ENCODE assay signal across 1 cellular context in the genomic region with DNA sequence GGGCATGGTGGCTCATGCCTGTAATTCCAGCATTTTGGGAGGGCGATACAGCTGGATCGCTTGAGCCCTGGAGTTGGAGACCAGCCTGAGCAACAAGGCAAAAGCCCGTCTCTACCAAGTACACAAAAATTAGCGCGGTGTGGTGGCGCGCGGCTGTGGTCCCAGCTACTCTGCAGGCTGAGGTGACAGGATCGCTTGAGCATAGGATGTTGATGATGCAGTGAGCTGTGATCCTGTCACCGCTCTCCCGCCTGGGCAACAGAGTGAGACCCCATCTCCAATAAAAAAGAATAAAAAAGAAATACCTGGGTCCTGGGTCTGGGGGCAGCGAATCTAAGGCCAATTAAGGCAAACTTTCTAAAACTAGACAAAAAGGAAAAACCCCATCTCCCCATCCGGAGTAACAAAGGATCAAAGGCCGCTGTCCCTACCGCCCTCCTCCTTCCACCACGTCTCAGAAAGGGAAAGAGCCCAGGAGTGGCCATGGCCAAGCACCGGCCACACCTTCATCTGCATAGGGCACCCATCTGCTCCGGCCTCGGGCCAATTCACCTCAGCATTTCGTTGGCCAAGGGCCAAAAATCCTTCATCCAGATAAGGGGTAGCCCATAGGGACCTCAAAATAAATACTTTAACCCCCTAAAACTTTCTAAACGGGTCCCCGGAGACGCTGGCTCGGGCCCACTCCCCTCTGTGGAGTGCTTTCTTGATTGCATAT.
TF ChIP-seq lines count a peak whose summit lies in the region.

No MANE protein-coding gene starts in this region.

TF ChIP-seq in HCT116, 20 proteins besides CTCF, POLR2A, EP300 and RAD21 (continued from another document):
- TF ChIP-seq, protein P1, sequence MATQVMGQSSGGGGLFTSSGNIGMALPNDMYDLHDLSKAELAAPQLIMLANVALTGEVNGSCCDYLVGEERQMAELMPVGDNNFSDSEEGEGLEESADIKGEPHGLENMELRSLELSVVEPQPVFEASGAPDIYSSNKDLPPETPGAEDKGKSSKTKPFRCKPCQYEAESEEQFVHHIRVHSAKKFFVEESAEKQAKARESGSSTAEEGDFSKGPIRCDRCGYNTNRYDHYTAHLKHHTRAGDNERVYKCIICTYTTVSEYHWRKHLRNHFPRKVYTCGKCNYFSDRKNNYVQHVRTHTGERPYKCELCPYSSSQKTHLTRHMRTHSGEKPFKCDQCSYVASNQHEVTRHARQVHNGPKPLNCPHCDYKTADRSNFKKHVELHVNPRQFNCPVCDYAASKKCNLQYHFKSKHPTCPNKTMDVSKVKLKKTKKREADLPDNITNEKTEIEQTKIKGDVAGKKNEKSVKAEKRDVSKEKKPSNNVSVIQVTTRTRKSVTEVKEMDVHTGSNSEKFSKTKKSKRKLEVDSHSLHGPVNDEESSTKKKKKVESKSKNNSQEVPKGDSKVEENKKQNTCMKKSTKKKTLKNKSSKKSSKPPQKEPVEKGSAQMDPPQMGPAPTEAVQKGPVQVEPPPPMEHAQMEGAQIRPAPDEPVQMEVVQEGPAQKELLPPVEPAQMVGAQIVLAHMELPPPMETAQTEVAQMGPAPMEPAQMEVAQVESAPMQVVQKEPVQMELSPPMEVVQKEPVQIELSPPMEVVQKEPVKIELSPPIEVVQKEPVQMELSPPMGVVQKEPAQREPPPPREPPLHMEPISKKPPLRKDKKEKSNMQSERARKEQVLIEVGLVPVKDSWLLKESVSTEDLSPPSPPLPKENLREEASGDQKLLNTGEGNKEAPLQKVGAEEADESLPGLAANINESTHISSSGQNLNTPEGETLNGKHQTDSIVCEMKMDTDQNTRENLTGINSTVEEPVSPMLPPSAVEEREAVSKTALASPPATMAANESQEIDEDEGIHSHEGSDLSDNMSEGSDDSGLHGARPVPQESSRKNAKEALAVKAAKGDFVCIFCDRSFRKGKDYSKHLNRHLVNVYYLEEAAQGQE (IDR thresholded peaks at IDR 0.05; ENCODE audit: low read depth), result no peak
- TF ChIP-seq EGR1 (IDR thresholded peaks at IDR 0.05; ENCODE audit: low read depth) (no peak), JUND (IDR thresholded peaks at IDR 0.05) (no peak)
